15 cellular contexts compared by ENCODE assay signal in genomic region chr2:173150087-173150486, GRCh38.
DNase-seq lines count a peak whose midpoint lies in the region; ATAC-seq, FAIRE-seq and TF ChIP-seq lines count a peak whose summit lies in the region.
"Had no signal": no experiment of that assay in that cellular context is flagged by ENCODE, and none has a peak within 500 bp of the region (broad histone marks: within the 10 kb centered on the region; RNA-seq: fewer than 3 reads in every experiment).

No MANE protein-coding gene starts in this region.

- no peak for TF ChIP-seq POLR2A in A549 (IDR thresholded peaks at IDR 0.05; ENCODE audit: low read length)
- TF ChIP-seq POLR2A in adrenal gland (IDR thresholded peaks at IDR 0.05): no peak

- DNase-seq in A549 (ENCODE audit: low read depth in 1 of 2, low spot score in 1 of 2) (no peak), left ventricle myocardium inferior (no peak), sciatic nerve (ENCODE audit: low spot score) (no peak), adrenal gland (no peak), NCI-H1105 (lab: John Stamatoyannopoulos, UW) (no peak)
- no peak for DNase-seq in CD8-positive, alpha-beta T cell
- DNase-seq in activated T-helper 2 cell treated with anti-CD3 and anti-CD28 coated beads, Interferon-gamma antibody, Interleukin-2, Interleukin-4, amounts not matched to agents 10 μg/mL and 5 μg/mL and 100 μg/mL, durations not matched to agents 14 hours and 24 hours and 36 hours (ENCODE audit: low spot score): no peak
- DNase-seq: NCI-H1048, NCI-H510A, pancreas, SHP77 treated with DMSO at 0.1 percent for 48 hours had no signal

- intact Hi-C loops in CD8-positive, alpha-beta T cell (cut with DNase I, micrococcal nuclease): loop anchor here in 1 of 2 experiments (2.0 kb wide), 1 partner anchor 15 kb away; no protein-coding TSS in a partner anchor
- intact Hi-C loops in activated T-helper 2 cell treated with anti-CD3 and anti-CD28 coated beads, Interferon-gamma antibody, Interleukin-2, Interleukin-4, amounts not matched to agents 10 μg/mL and 5 μg/mL and 100 μg/mL, durations not matched to agents 14 hours and 24 hours and 36 hours (cut with micrococcal nuclease): loop anchor here (2.0 to 10.0 kb wide), 3 partner anchors 65 to 205 kb away; partner anchors contain the start of genes CDCA7 and MAP3K20
- intact Hi-C loops in left ventricle myocardium inferior (cut with micrococcal nuclease) (no loop called here), sciatic nerve (cut with DNase I) (no loop called here), adrenal gland (cut with DNase I) (no loop called here)

- no peaks in the 10 kb centered on the region for H3K36me3 ChIP-seq in CD8-positive, alpha-beta T cell (ENCODE audit: insufficient read depth, low read length)
- H3K36me3 ChIP-seq in left ventricle myocardium inferior (peaks cover 4% of the 10 kb centered on the region), adrenal gland (replicated peaks in 1 of 2) (no peaks in the 10 kb centered on the region)
- H3K36me3 ChIP-seq: pancreas had no signal

- H3K27ac Mint-ChIP-seq in CD8-positive, alpha-beta T cell: peak overlapping the region; percentile 79
- H3K27ac Mint-ChIP-seq in activated T-helper 2 cell treated with anti-CD3 and anti-CD28 coated beads, Interferon-gamma antibody, Interleukin-2, Interleukin-4, amounts not matched to agents 10 μg/mL and 5 μg/mL and 100 μg/mL, durations not matched to agents 14 hours and 24 hours and 36 hours: peak overlapping the region; percentile 92
- H3K27ac Mint-ChIP-seq: activated naive CD4-positive, alpha-beta T cell treated with anti-CD3 and anti-CD28 coated beads for 36 hours had no signal

- FAIRE-seq in A549 (lab: Jason Lieb, UNC): no peak
- FAIRE-seq: pancreas had no signal

- H3K27me3 ChIP-seq in CD8-positive, alpha-beta T cell (ENCODE audit: insufficient read depth, low read length): no peaks in the 10 kb centered on the region
- no peaks in the 10 kb centered on the region for H3K27me3 ChIP-seq in left ventricle myocardium inferior (ENCODE audit: low read depth)
- no peaks in the 10 kb centered on the region for H3K27me3 ChIP-seq in adrenal gland
- H3K27me3 ChIP-seq: hepatocyte, pancreas had no signal

- H3K4me1 Mint-ChIP-seq in CD8-positive, alpha-beta T cell (ENCODE audit: low read depth): peaks cover 8% of the 10 kb centered on the region
- peaks cover 58% of the 10 kb centered on the region for H3K4me1 Mint-ChIP-seq in activated T-helper 2 cell treated with anti-CD3 and anti-CD28 coated beads, Interferon-gamma antibody, Interleukin-2, Interleukin-4, amounts not matched to agents 10 μg/mL and 5 μg/mL and 100 μg/mL, durations not matched to agents 14 hours and 24 hours and 36 hours (ENCODE audit: low read depth)

- no peaks in the 10 kb centered on the region for H3K9me3 ChIP-seq in A549
- no peaks in the 10 kb centered on the region for H3K9me3 ChIP-seq in CD8-positive, alpha-beta T cell (ENCODE audit: low read length)
- no peaks in the 10 kb centered on the region for H3K9me3 ChIP-seq in left ventricle myocardium inferior (replicated peaks)
- H3K9me3 ChIP-seq in adrenal gland (replicated peaks in 1 of 3): no peaks in the 10 kb centered on the region
- H3K9me3 ChIP-seq: pancreas had no signal

- no peak overlapping the region for H3K4me3 ChIP-seq in A549
- H3K4me3 ChIP-seq in CD8-positive, alpha-beta T cell (ENCODE audit: low read depth, low read length): no peak overlapping the region
- no peak overlapping the region for H3K4me3 ChIP-seq in left ventricle myocardium inferior
- H3K4me3 ChIP-seq in adrenal gland: no peak overlapping the region
- H3K4me3 ChIP-seq: hepatocyte, lung, pancreas had no signal

- no peak overlapping the region for H3K4me2 ChIP-seq in A549
- H3K4me2 ChIP-seq: hepatocyte had no signal

- peak overlapping the region; percentile 7 for H3K4me3 Mint-ChIP-seq in CD8-positive, alpha-beta T cell
- no peak overlapping the region for H3K4me3 Mint-ChIP-seq in activated T-helper 2 cell treated with anti-CD3 and anti-CD28 coated beads, Interferon-gamma antibody, Interleukin-2, Interleukin-4, amounts not matched to agents 10 μg/mL and 5 μg/mL and 100 μg/mL, durations not matched to agents 14 hours and 24 hours and 36 hours (ENCODE audit: low read depth)
- H3K4me3 Mint-ChIP-seq: activated naive CD4-positive, alpha-beta T cell treated with anti-CD3 and anti-CD28 coated beads for 36 hours had no signal

- H3K4me1 ChIP-seq in A549 (peaks cover 59% of the 10 kb centered on the region), left ventricle myocardium inferior (peaks cover 76% of the 10 kb centered on the region), adrenal gland (replicated peaks in 1 of 2) (peaks cover 0 to 6% of the 10 kb centered on the region in 2 donors)
- no peaks in the 10 kb centered on the region for H3K4me1 ChIP-seq in CD8-positive, alpha-beta T cell (ENCODE audit: insufficient read depth, low read length)
- H3K4me1 ChIP-seq: pancreas had no signal

- POLR2A ChIA-PET in A549 (lab: Yijun Ruan, JAX): no interaction called here
- POLR2A ChIA-PET in CD8-positive, alpha-beta T cell (lab: Charles Lee): no interaction called here

- ATAC-seq in A549 (no peak), HG03460 (IDR thresholded peaks at IDR 0.05; ENCODE audit: unreplicated experiment) (no peak), sciatic nerve (no peak)
- no peak for ATAC-seq in CD8-positive, alpha-beta T cell

- no peak for TF ChIP-seq RAD21 in A549 (conservative IDR thresholded peaks at IDR 0.05 in 1 of 2, IDR thresholded peaks at IDR 0.05 in 1 of 2)

- TF ChIP-seq CTCF in A549 (IDR thresholded peaks at IDR 0.05): no peak
- no peak for TF ChIP-seq CTCF in CD8-positive, alpha-beta T cell (IDR thresholded peaks at IDR 0.05)
- TF ChIP-seq CTCF in left ventricle myocardium inferior (IDR thresholded peaks at IDR 0.05; ENCODE audit: borderline replicate concordance): no peak
- no peak for TF ChIP-seq CTCF in adrenal gland (IDR thresholded peaks at IDR 0.05)

- H3K27ac ChIP-seq in A549: peak overlapping the region in 1 of 2 experiments; percentile 88; a peak in 3 of 6 replicates
- no peak overlapping the region for H3K27ac ChIP-seq in CD8-positive, alpha-beta T cell (ENCODE audit: low read depth, low read length)
- H3K27ac ChIP-seq in left ventricle myocardium inferior (replicated peaks): peak overlapping the region; percentile 12
- H3K27ac ChIP-seq in adrenal gland: no peak overlapping the region
- H3K27ac ChIP-seq: hepatocyte, pancreas had no signal

- TF ChIP-seq EP300 in A549 (IDR thresholded peaks at IDR 0.05): no peak

- H3K36me3 Mint-ChIP-seq in CD8-positive, alpha-beta T cell: no peaks in the 10 kb centered on the region
- peaks cover 7% of the 10 kb centered on the region for H3K36me3 Mint-ChIP-seq in activated T-helper 2 cell treated with anti-CD3 and anti-CD28 coated beads, Interferon-gamma antibody, Interleukin-2, Interleukin-4, amounts not matched to agents 10 μg/mL and 5 μg/mL and 100 μg/mL, durations not matched to agents 14 hours and 24 hours and 36 hours (ENCODE audit: low read depth)

- no peaks in the 10 kb centered on the region for H3K27me3 Mint-ChIP-seq in CD8-positive, alpha-beta T cell (ENCODE audit: low read depth)
- H3K27me3 Mint-ChIP-seq in activated T-helper 2 cell treated with anti-CD3 and anti-CD28 coated beads, Interferon-gamma antibody, Interleukin-2, Interleukin-4, amounts not matched to agents 10 μg/mL and 5 μg/mL and 100 μg/mL, durations not matched to agents 14 hours and 24 hours and 36 hours (ENCODE audit: low read depth): no peaks in the 10 kb centered on the region

- CTCF ChIA-PET in A549 (lab: Yijun Ruan, JAX): interaction anchor here (0.5 to 1.1 kb wide), 2 partner anchors 27 to 336 kb away, joined by 3 to 4 read pairs; no protein-coding TSS in a partner anchor
- CTCF ChIA-PET in CD8-positive, alpha-beta T cell (lab: Charles Lee): no interaction called here

- peaks cover 3% of the 10 kb centered on the region for H3K9me3 Mint-ChIP-seq in CD8-positive, alpha-beta T cell
- peaks cover 10% of the 10 kb centered on the region for H3K9me3 Mint-ChIP-seq in activated T-helper 2 cell treated with anti-CD3 and anti-CD28 coated beads, Interferon-gamma antibody, Interleukin-2, Interleukin-4, amounts not matched to agents 10 μg/mL and 5 μg/mL and 100 μg/mL, durations not matched to agents 14 hours and 24 hours and 36 hours
- H3K9me3 Mint-ChIP-seq: activated naive CD4-positive, alpha-beta T cell treated with anti-CD3 and anti-CD28 coated beads for 36 hours had no signal

- WGBS in A549 (ENCODE audit: missing lambda C conversion rate): 86% methylated on average over 2 of the region's 2 CpGs
- WGBS in adrenal gland, 4 donors: 63 to 86% (median 77%) methylated on average over 2 of the region's 2 CpGs

TF ChIP-seq in A549, 52 proteins besides CTCF, POLR2A, EP300 and RAD21:
- TF ChIP-seq MAFK (IDR thresholded peaks at IDR 0.05; ENCODE audit: partially characterized antibody) (peak; percentile 78), KDM1A (IDR thresholded peaks at IDR 0.05; ENCODE audit: low read depth) (no peak)
